1 cellular context compared by ENCODE assay signal in genomic region chr18:60892855-60893254, GRCh38.
TF ChIP-seq lines count a peak whose summit lies in the region.

No MANE protein-coding gene starts in this region.

TF ChIP-seq in WTC11, 78 proteins besides CTCF, POLR2A, EP300 and RAD21 (continued from another document):
- TF ChIP-seq ARID4B (CRISPR knock-in tag; IDR thresholded peaks at IDR 0.05; ENCODE audit: borderline replicate concordance) (no peak), AR (CRISPR knock-in tag; IDR thresholded peaks at IDR 0.05) (no peak), CREM (CRISPR knock-in tag; IDR thresholded peaks at IDR 0.05) (no peak), JAZF1 (CRISPR knock-in tag; IDR thresholded peaks at IDR 0.05) (no peak), AFF4 (CRISPR knock-in tag; IDR thresholded peaks at IDR 0.05; ENCODE audit: borderline replicate concordance) (no peak), SMAD4 (CRISPR knock-in tag; IDR thresholded peaks at IDR 0.05) (no peak), ERG (CRISPR knock-in tag; IDR thresholded peaks at IDR 0.05) (no peak), IRF2 (CRISPR knock-in tag; IDR thresholded peaks at IDR 0.05; ENCODE audit: borderline replicate concordance, low read depth) (no peak)
